ENCODE assay signal across 9 cellular contexts in genomic region chr2:156908825-156909224, GRCh38.
DNase-seq lines count a peak whose midpoint lies in the region; ATAC-seq and TF ChIP-seq lines count a peak whose summit lies in the region.
"Had no signal": no experiment of that assay in that cellular context is flagged by ENCODE, and none has a peak within 500 bp of the region (broad histone marks: within the 10 kb centered on the region; RNA-seq: fewer than 3 reads in every experiment).

No MANE protein-coding gene starts in this region.

- no peak overlapping the region for H3K4me3 Mint-ChIP-seq in chondrocyte (ENCODE audit: unreplicated experiment)
- H3K4me3 Mint-ChIP-seq: T-helper 17 cell had no signal

- peaks cover 8% of the 10 kb centered on the region for H3K4me1 Mint-ChIP-seq in chondrocyte (ENCODE audit: low read depth)
- H3K4me1 Mint-ChIP-seq: T-helper 17 cell had no signal

- DNase-seq in HT1080 (ENCODE audit: low read depth) = peak; percentile 77
- peak; percentile 76 for DNase-seq in foreskin melanocyte
- no peak for DNase-seq in chondrocyte (ENCODE audit: low spot score)
- no peak for DNase-seq in cerebellar cortex (ENCODE audit: low spot score)
- DNase-seq in NCI-H526 treated with DMSO at 0.1 percent for 48 hours (lab: John Stamatoyannopoulos, UW) = no peak
- DNase-seq in NCI-H1092 treated with DMSO at 0.1 percent for 48 hours (lab: John Stamatoyannopoulos, UW) = no peak
- DNase-seq: T-helper 17 cell had no signal

- no peaks in the 10 kb centered on the region for H3K27me3 Mint-ChIP-seq in chondrocyte (ENCODE audit: low read depth)
- H3K27me3 Mint-ChIP-seq: T-helper 17 cell had no signal

- no peak for TF ChIP-seq CTCF in chondrocyte (IDR thresholded peaks at IDR 0.05)

- no peaks in the 10 kb centered on the region for H3K36me3 Mint-ChIP-seq in chondrocyte (ENCODE audit: low read depth)

- peak; percentile 81 for ATAC-seq in GM18517 (IDR thresholded peaks at IDR 0.05; ENCODE audit: unreplicated experiment)
- ATAC-seq in HG02571 (IDR thresholded peaks at IDR 0.05; ENCODE audit: unreplicated experiment) = peak; percentile 78
- ATAC-seq: T-helper 17 cell had no signal

- no peak overlapping the region for H3K27ac Mint-ChIP-seq in chondrocyte (ENCODE audit: unreplicated experiment)
- H3K27ac Mint-ChIP-seq: T-helper 17 cell had no signal

- H3K9me3 Mint-ChIP-seq in chondrocyte (ENCODE audit: low read depth) = no peaks in the 10 kb centered on the region

Comparison
In these comparisons a context has a peak if more than half of its experiments do, and no peak if none do; other contexts are left out.
1. DNase-seq: peak in HT1080 (single experiment) and foreskin melanocyte (single experiment); none in chondrocyte (single experiment), cerebellar cortex (single experiment), NCI-H526 treated with DMSO at 0.1 percent for 48 hours (single experiment) and NCI-H1092 treated with DMSO at 0.1 percent for 48 hours (single experiment).